Comparison of ENCODE assay signal across 12 cellular contexts in genomic region chr19:36151144-36152051, GRCh38. TPM values are rescaled to one million over a fixed set of nuclear protein-coding genes. Genes with fewer than 3 reads are reported as not detected.
A peak's percentile ranks its signal among the peaks of the same experiment; 100 is the strongest.
DNase-seq lines count a peak whose midpoint lies in the region; ATAC-seq and TF ChIP-seq lines count a peak whose summit lies in the region.
"Had no signal": no experiment of that assay in that cellular context is flagged by ENCODE, and none has a peak within 500 bp of the region (broad histone marks: within the 10 kb centered on the region; RNA-seq: fewer than 3 reads in every experiment).

No MANE protein-coding gene starts in this region.

- no peaks in the 10 kb centered on the region for H3K27me3 ChIP-seq in brain microvascular endothelial cell (replicated peaks)
- H3K27me3 ChIP-seq in right atrium auricular region, result no peaks in the 10 kb centered on the region
- H3K27me3 ChIP-seq in psoas muscle (ENCODE audit: insufficient read depth in 3 of 3, low read length in 2 of 3), result no peaks in the 10 kb centered on the region
- H3K27me3 ChIP-seq in HAP-1 (ENCODE audit: low read depth), result no peaks in the 10 kb centered on the region

- H3K9me3 ChIP-seq in right atrium auricular region, result no peaks in the 10 kb centered on the region
- no peaks in the 10 kb centered on the region for H3K9me3 ChIP-seq in psoas muscle
- no peaks in the 10 kb centered on the region for H3K9me3 ChIP-seq in HAP-1

- peaks cover 0 to 22% of the 10 kb centered on the region in 2 donors for H3K4me1 ChIP-seq in right atrium auricular region
- H3K4me1 ChIP-seq in psoas muscle, result peaks cover 24% of the 10 kb centered on the region
- no peaks in the 10 kb centered on the region for H3K4me1 ChIP-seq in HAP-1

- intact Hi-C loops in psoas muscle (cut with DNase I), result no loop called here

- TF ChIP-seq CTCF in AG09309 (IDR thresholded peaks at IDR 0.05; ENCODE audit: control insufficient read depth, insufficient read depth, low read depth, low read length, missing control alignments) (no peak), brain microvascular endothelial cell (IDR thresholded peaks at IDR 0.05; ENCODE audit: low read depth, low read length, missing control alignments) (no peak), right atrium auricular region (IDR thresholded peaks at IDR 0.05) (no peak), psoas muscle (IDR thresholded peaks at IDR 0.05) (no peak)

- H3K27ac ChIP-seq in brain microvascular endothelial cell, result peak overlapping the region; percentile 16
- peak overlapping the region; percentile 98 to 100 for H3K27ac ChIP-seq in right atrium auricular region
- H3K27ac ChIP-seq in psoas muscle, result peak overlapping the region; percentile 99

- TF ChIP-seq POLR2A in GM18505 (IDR thresholded peaks at IDR 0.05; ENCODE audit: borderline replicate concordance, extremely low read depth, insufficient read depth, insufficient read length), result no peak

- in situ Hi-C loops in brain microvascular endothelial cell (cut with HindIII; ENCODE audit: low pct_ligation_motif_present, low sequenced_read_pairs) (no loop called here), HAP-1 (cut with MboI; ENCODE audit: low sequenced_read_pairs) (no loop called here)

- 9 to 15% (median 10%) methylated on average over 40 to 47 of the region's 47 CpGs for WGBS in psoas muscle, 3 donors

- peak overlapping the region; percentile 51 for H3K4me3 ChIP-seq in AG09309 (ENCODE audit: control insufficient read depth, low read depth, low read length)
- peak overlapping the region; percentile 47 for H3K4me3 ChIP-seq in brain microvascular endothelial cell (ENCODE audit: low read depth, low read length)
- peak overlapping the region; percentile 69 to 87 for H3K4me3 ChIP-seq in right atrium auricular region
- peak overlapping the region; percentile 89 for H3K4me3 ChIP-seq in psoas muscle
- no peak overlapping the region for H3K4me3 ChIP-seq in HAP-1

- H3K36me3 ChIP-seq in brain microvascular endothelial cell (replicated peaks) (peaks cover 46% of the 10 kb centered on the region), right atrium auricular region (peaks cover 42% of the 10 kb centered on the region), psoas muscle (ENCODE audit: insufficient read depth in 1 of 2, low read depth in 1 of 2) (peaks cover 6 to 44% of the 10 kb centered on the region in 2 donors), HAP-1 (replicated peaks) (peaks cover 27% of the 10 kb centered on the region)

- DNase-seq in AG09309 (ENCODE audit: low read depth) (no peak), brain microvascular endothelial cell (no peak), right atrium auricular region (ENCODE audit: low spot score) (peak; percentile 83), psoas muscle (peak; percentile 65 to 85), HAP-1 (ENCODE audit: low spot score in 2 of 2) (no peak)
- no peak for DNase-seq in activated T-cell treated with anti-CD3 and anti-CD28 coated beads, Interleukin-2, amount 50 U/mL, for 1 hour
- DNase-seq: activated CD4-positive, alpha-beta T cell treated with anti-CD3 and anti-CD28 coated beads, Interleukin-2, amount 10 ng/mL, durations not matched to agents 24 days and 14 days; Karpas-422; OCI-M1 had no signal

- ATAC-seq in psoas muscle (peak; percentile 63 to 72 (median 70)), GM21367 (IDR thresholded peaks at IDR 0.05; ENCODE audit: unreplicated experiment) (no peak), GM18505 (IDR thresholded peaks at IDR 0.05; ENCODE audit: unreplicated experiment) (no peak)

RNA-seq across cellular contexts. Expression of gene COX7A1, which starts 0.8 kb away (rescaled TPM):
- total RNA-seq in right atrium auricular region (100 to 1,000 TPM; 136 to 347 TPM), psoas muscle (1,000 to 10,000 TPM; 1,453 to 1,741 (median 1,623) TPM)
- 1,000 to 10,000 TPM in 1 of 3 donors, 100 to 1,000 TPM in 2; 571 to 1,031 (median 717) TPM for polyA plus RNA-seq in psoas muscle
- total RNA-seq: activated CD4-positive, alpha-beta T cell treated with anti-CD3 and anti-CD28 coated beads, Interleukin-2, amount 10 ng/mL, durations not matched to agents 24 days and 14 days; neural crest cell had no signal

RNA-seq across cellular contexts. Expression of gene CAPNS1, which starts 11.5 kb away (rescaled TPM):
- total RNA-seq in right atrium auricular region (100 to 1,000 TPM; 222 to 238 TPM), psoas muscle (100 to 1,000 TPM; 465 to 626 (median 571) TPM)
- polyA plus RNA-seq in psoas muscle, result 100 to 1,000 TPM; 464 to 484 (median 475) TPM

RNA-seq across cellular contexts. Expression of gene TBCB, which starts 36.1 kb away (rescaled TPM):
- total RNA-seq in right atrium auricular region, result 100 to 1,000 TPM; 107 to 110 TPM
- 10 to 100 TPM; 44.4 to 67.2 (median 57.8) TPM for total RNA-seq in psoas muscle
- 100 to 1,000 TPM in 1 of 3 donors, 10 to 100 TPM in 2; 65.9 to 115 (median 80.4) TPM for polyA plus RNA-seq in psoas muscle

RNA-seq across cellular contexts. Expression of gene POLR2I, which starts 36.7 kb away (rescaled TPM):
- total RNA-seq in right atrium auricular region (100 to 1,000 TPM in 1 of 2 donors, 10 to 100 TPM in 1; 76.9 to 121 TPM), psoas muscle (100 to 1,000 TPM in 3 of 4 donors, 10 to 100 TPM in 1; 89.7 to 126 (median 110) TPM)
- polyA plus RNA-seq in psoas muscle, result 100 to 1,000 TPM in 2 of 3 donors, 10 to 100 TPM in 1; 99.4 to 130 (median 126) TPM

RNA-seq across cellular contexts. Expression of gene OVOL3, which starts 40.5 kb away (rescaled TPM):
- total RNA-seq in right atrium auricular region (not detected), psoas muscle (not detected)
- under 1 TPM in 1 of 3 donors, not detected in 2; 0.13 TPM for polyA plus RNA-seq in psoas muscle
- total RNA-seq: activated CD4-positive, alpha-beta T cell treated with anti-CD3 and anti-CD28 coated beads, Interleukin-2, amount 10 ng/mL, durations not matched to agents 24 days and 14 days; neural crest cell had no signal

Comparison
In these comparisons a context has a peak if more than half of its experiments do, and no peak if none do; other contexts are left out.
1. DNase-seq: peak in right atrium auricular region (single experiment) and psoas muscle (2 of 2); none in AG09309 (single experiment), brain microvascular endothelial cell (single experiment), activated T-cell treated with anti-CD3 and anti-CD28 coated beads, Interleukin-2, amount 50 U/mL, for 1 hour (single experiment) and HAP-1 (0 of 2).
2. H3K27ac ChIP-seq: peak in every context shown above with its lines; median percentile 99 in right atrium auricular region; 99 in psoas muscle; 16 in brain microvascular endothelial cell.
3. ATAC-seq: peak in psoas muscle (4 of 4); none in GM21367 (single experiment) and GM18505 (single experiment).
4. RNA of gene COX7A1, which starts 0.8 kb away (total RNA-seq): 1,453 to 1,741 TPM in psoas muscle; 136 to 347 TPM in right atrium auricular region; every median in the first group is over 4 times any median in the second.